11 cellular contexts compared by ENCODE assay signal in genomic region chr1:160494620-160495019, GRCh38. TPM values are rescaled to one million over a fixed set of nuclear protein-coding genes. Genes with fewer than 3 reads are reported as not detected.
DNase-seq lines count a peak whose midpoint lies in the region; ATAC-seq and TF ChIP-seq lines count a peak whose summit lies in the region.
"Had no signal": no experiment of that assay in that cellular context is flagged by ENCODE, and none has a peak within 500 bp of the region (broad histone marks: within the 10 kb centered on the region; RNA-seq: fewer than 3 reads in every experiment).

No MANE protein-coding gene starts in this region.

- no peak for DNase-seq in activated CD8-positive, alpha-beta T cell treated with anti-CD3 and anti-CD28 coated beads for 36 hours
- DNase-seq in activated CD8-positive, alpha-beta T cell treated with anti-CD3 and anti-CD28 coated beads, Interleukin-2, amount 10 ng/mL, durations not matched to agents 7 days and 5 days, result no peak
- DNase-seq in NCI-H1694 (lab: John Stamatoyannopoulos, UW) (peak; percentile 96), choroid plexus epithelial cell (ENCODE audit: low read depth) (peak; percentile 16), stomach (peak; percentile 28), NCI-H1417 treated with DMSO at 0.1 percent for 48 hours (lab: John Stamatoyannopoulos, UW) (no peak)
- DNase-seq: NK-92 treated with Interleukin-12 subunit alpha and Interleukin-12 subunit beta, amount 100 ng/mL, for 24 hours; stimulated activated naive CD8-positive, alpha-beta T cell treated with anti-CD3 and anti-CD28 coated beads, Interleukin-15, Interleukin-2, amounts not matched to agents 100 U/mL and 50 U/mL, for 24 hours had no signal

- no peak for TF ChIP-seq EP300 in stomach (IDR thresholded peaks at IDR 0.05)
- no peak for TF ChIP-seq EP300 in gastroesophageal sphincter (IDR thresholded peaks at IDR 0.05)

- no peak overlapping the region for H3K4me3 ChIP-seq in choroid plexus epithelial cell (ENCODE audit: low read depth, low read length)
- H3K4me3 ChIP-seq in stomach, result no peak overlapping the region
- no peak overlapping the region for H3K4me3 ChIP-seq in gastroesophageal sphincter

- peaks cover 36% of the 10 kb centered on the region for H3K36me3 Mint-ChIP-seq in activated CD8-positive, alpha-beta T cell treated with anti-CD3 and anti-CD28 coated beads for 36 hours (ENCODE audit: low read depth)
- peaks cover 19% of the 10 kb centered on the region for H3K36me3 Mint-ChIP-seq in activated CD8-positive, alpha-beta T cell treated with anti-CD3 and anti-CD28 coated beads, Interleukin-2, amount 10 ng/mL, durations not matched to agents 7 days and 5 days (ENCODE audit: low read depth)

- peaks cover 24% of the 10 kb centered on the region for H3K9me3 Mint-ChIP-seq in activated CD8-positive, alpha-beta T cell treated with anti-CD3 and anti-CD28 coated beads for 36 hours
- H3K9me3 Mint-ChIP-seq in activated CD8-positive, alpha-beta T cell treated with anti-CD3 and anti-CD28 coated beads, Interleukin-2, amount 10 ng/mL, durations not matched to agents 7 days and 5 days (ENCODE audit: insufficient read depth), result peaks cover 11% of the 10 kb centered on the region

- intact Hi-C loops in activated CD8-positive, alpha-beta T cell treated with anti-CD3 and anti-CD28 coated beads for 36 hours (cut with micrococcal nuclease), result no loop called here
- intact Hi-C loops in stomach (cut with DNase I; ENCODE audit: low total_unique reads), result no loop called here

- no peak for TF ChIP-seq CTCF in activated CD8-positive, alpha-beta T cell treated with anti-CD3 and anti-CD28 coated beads for 36 hours (IDR thresholded peaks at IDR 0.05)
- TF ChIP-seq CTCF in choroid plexus epithelial cell (conservative IDR thresholded peaks at IDR 0.05; ENCODE audit: low read depth, low read length) (peak; percentile 51), stomach (IDR thresholded peaks at IDR 0.05) (peak in 2 of 7 experiments; percentile 22 to 23), gastroesophageal sphincter (IDR thresholded peaks at IDR 0.05) (no peak)

- H3K27ac Mint-ChIP-seq in activated CD8-positive, alpha-beta T cell treated with anti-CD3 and anti-CD28 coated beads for 36 hours, result peak overlapping the region; percentile 51
- no peak overlapping the region for H3K27ac Mint-ChIP-seq in activated CD8-positive, alpha-beta T cell treated with anti-CD3 and anti-CD28 coated beads, Interleukin-2, amount 10 ng/mL, durations not matched to agents 7 days and 5 days

- no peak overlapping the region for H3K4me3 Mint-ChIP-seq in activated CD8-positive, alpha-beta T cell treated with anti-CD3 and anti-CD28 coated beads for 36 hours
- no peak overlapping the region for H3K4me3 Mint-ChIP-seq in activated CD8-positive, alpha-beta T cell treated with anti-CD3 and anti-CD28 coated beads, Interleukin-2, amount 10 ng/mL, durations not matched to agents 7 days and 5 days

- no peaks in the 10 kb centered on the region for H3K27me3 Mint-ChIP-seq in activated CD8-positive, alpha-beta T cell treated with anti-CD3 and anti-CD28 coated beads for 36 hours
- H3K27me3 Mint-ChIP-seq in activated CD8-positive, alpha-beta T cell treated with anti-CD3 and anti-CD28 coated beads, Interleukin-2, amount 10 ng/mL, durations not matched to agents 7 days and 5 days (ENCODE audit: low read depth), result no peaks in the 10 kb centered on the region

- 80 to 95% (median 91%) methylated on average over 3 of the region's 3 CpGs for WGBS in stomach, 5 donors
- 64 to 75% methylated on average over 3 of the region's 3 CpGs for WGBS in gastroesophageal sphincter (ENCODE audit: low coverage in 1 of 2), 2 donors

- H3K27me3 ChIP-seq in stomach, result no peaks in the 10 kb centered on the region
- peaks cover 5% of the 10 kb centered on the region for H3K27me3 ChIP-seq in gastroesophageal sphincter

- H3K9me3 ChIP-seq in stomach (peaks cover 0 to 15% (median 2%) of the 10 kb centered on the region in 4 donors), gastroesophageal sphincter (peaks cover 0 to 21% (median 0%) of the 10 kb centered on the region in 3 donors)

- H3K36me3 ChIP-seq in stomach (no peaks in the 10 kb centered on the region), gastroesophageal sphincter (no peaks in the 10 kb centered on the region)

- no peak for ATAC-seq in activated CD8-positive, alpha-beta T cell treated with anti-CD3 and anti-CD28 coated beads for 36 hours
- ATAC-seq in activated CD8-positive, alpha-beta T cell treated with anti-CD3 and anti-CD28 coated beads, Interleukin-2, amount 10 ng/mL, durations not matched to agents 7 days and 5 days, result no peak
- ATAC-seq in GM19395 (IDR thresholded peaks at IDR 0.05; ENCODE audit: unreplicated experiment) (no peak), gastroesophageal sphincter (no peak)
- ATAC-seq: activated CD4-positive, CD25-positive, alpha-beta regulatory T cell treated with anti-CD3 and anti-CD28 coated beads, Interleukin-2, amount 50 U/mL, for 24 hours; stimulated activated naive CD8-positive, alpha-beta T cell treated with anti-CD3 and anti-CD28 coated beads, Interleukin-15, Interleukin-2, amounts not matched to agents 100 U/mL and 50 U/mL, for 24 hours had no signal

- peaks cover 56% of the 10 kb centered on the region for H3K4me1 Mint-ChIP-seq in activated CD8-positive, alpha-beta T cell treated with anti-CD3 and anti-CD28 coated beads for 36 hours (ENCODE audit: low read depth)
- H3K4me1 Mint-ChIP-seq in activated CD8-positive, alpha-beta T cell treated with anti-CD3 and anti-CD28 coated beads, Interleukin-2, amount 10 ng/mL, durations not matched to agents 7 days and 5 days (ENCODE audit: low read depth), result no peaks in the 10 kb centered on the region

- H3K4me1 ChIP-seq in stomach (no peaks in the 10 kb centered on the region), gastroesophageal sphincter (no peaks in the 10 kb centered on the region)

- POLR2A ChIA-PET in activated CD8-positive, alpha-beta T cell treated with anti-CD3 and anti-CD28 coated beads for 36 hours (lab: Charles Lee), result no interaction called here
- POLR2A ChIA-PET in activated CD8-positive, alpha-beta T cell treated with anti-CD3 and anti-CD28 coated beads, Interleukin-2, amount 10 ng/mL, durations not matched to agents 7 days and 5 days (lab: Charles Lee), result no interaction called here

- no peak for TF ChIP-seq POLR2A in stomach (IDR thresholded peaks at IDR 0.05)
- TF ChIP-seq POLR2A in gastroesophageal sphincter (IDR thresholded peaks at IDR 0.05), result no peak

- CTCF ChIA-PET in activated CD8-positive, alpha-beta T cell treated with anti-CD3 and anti-CD28 coated beads for 36 hours (lab: Charles Lee), result no interaction called here
- CTCF ChIA-PET in activated CD8-positive, alpha-beta T cell treated with anti-CD3 and anti-CD28 coated beads, Interleukin-2, amount 10 ng/mL, durations not matched to agents 7 days and 5 days (lab: Charles Lee), result no interaction called here

- no peak overlapping the region for H3K27ac ChIP-seq in stomach
- H3K27ac ChIP-seq in gastroesophageal sphincter, result no peak overlapping the region

RNA-seq across cellular contexts. Expression of gene SLAMF6, which starts 28.4 kb away (rescaled TPM):
- total RNA-seq in activated CD8-positive, alpha-beta T cell treated with anti-CD3 and anti-CD28 coated beads for 36 hours, result 10 to 100 TPM; 42.8 to 43.9 TPM
- total RNA-seq in activated CD8-positive, alpha-beta T cell treated with anti-CD3 and anti-CD28 coated beads, Interleukin-2, amount 10 ng/mL, durations not matched to agents 7 days and 5 days, result 10 to 100 TPM; 23.9 to 24.7 TPM
- total RNA-seq in stomach (10 to 100 TPM in 2 of 5 donors, 1 to 10 TPM in 1, under 1 TPM in 1, not detected in 1; 0.37 to 18.1 (median 8.1) TPM), gastroesophageal sphincter (1 to 10 TPM in 1 of 4 donors, under 1 TPM in 2, not detected in 1; 0.49 to 1.2 (median 0.62) TPM)
- polyA plus RNA-seq in stomach, result 1 to 10 TPM in 2 of 3 donors, under 1 TPM in 1; 0.19 to 1.1 (median 1.1) TPM

Comparison
In these comparisons a context has a peak if more than half of its experiments do, and no peak if none do; other contexts are left out.
1. DNase-seq: peak in NCI-H1694 (single experiment), choroid plexus epithelial cell (single experiment) and stomach (single experiment); none in activated CD8-positive, alpha-beta T cell treated with anti-CD3 and anti-CD28 coated beads for 36 hours (single experiment), activated CD8-positive, alpha-beta T cell treated with anti-CD3 and anti-CD28 coated beads, Interleukin-2, amount 10 ng/mL, durations not matched to agents 7 days and 5 days (single experiment) and NCI-H1417 treated with DMSO at 0.1 percent for 48 hours (single experiment).